ENCODE assay signal across 22 cellular contexts in the genomic region with DNA sequence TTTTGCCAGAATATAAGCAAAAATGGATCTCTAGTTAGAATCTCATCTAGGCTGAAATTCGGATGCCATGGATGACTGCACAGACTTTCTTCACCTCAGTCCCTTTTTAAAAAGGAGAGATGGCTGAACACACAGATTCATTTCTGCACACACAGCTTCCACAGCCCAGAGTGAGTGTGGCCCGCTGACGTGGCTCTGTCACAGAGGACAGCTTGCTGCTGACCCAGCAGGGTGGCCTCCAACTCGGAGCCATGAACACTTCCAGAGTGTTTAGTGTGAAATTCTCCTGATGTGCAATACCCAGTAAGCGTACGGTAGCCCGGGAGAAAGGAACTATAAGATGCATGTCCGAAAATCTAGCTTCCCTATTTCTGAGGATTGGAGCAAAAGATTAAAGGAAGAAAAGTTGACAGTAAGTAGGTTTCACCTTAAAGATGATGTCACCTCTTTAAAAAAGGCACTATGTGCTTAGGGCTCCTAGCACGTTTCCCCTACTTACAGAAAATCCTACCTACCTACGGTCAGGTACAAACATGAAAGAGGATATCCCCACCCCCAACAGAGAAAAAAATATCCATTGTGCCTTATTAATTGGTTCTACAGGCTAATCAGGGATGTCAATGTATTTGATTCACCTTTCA.
A peak's percentile ranks its signal among the peaks of the same experiment; 100 is the strongest.
DNase-seq lines count a peak whose midpoint lies in the region; ATAC-seq and TF ChIP-seq lines count a peak whose summit lies in the region.
"Had no signal": no experiment of that assay in that cellular context is flagged by ENCODE, and none has a peak within 500 bp of the region (broad histone marks: within the 10 kb centered on the region; RNA-seq: fewer than 3 reads in every experiment).

No MANE protein-coding gene starts in this region.

- no peaks in the 10 kb centered on the region for H3K9me2 ChIP-seq in neural cell (ENCODE audit: insufficient read depth, low read length)

- H3K4me3 ChIP-seq in WERI-Rb-1 (ENCODE audit: low read depth, low read length) (no peak overlapping the region), neural cell (ENCODE audit: low read length) (peak overlapping the region; percentile 77)

- no peak overlapping the region for H3K27ac ChIP-seq in WERI-Rb-1
- peak overlapping the region; percentile 94 for H3K27ac ChIP-seq in neural cell (ENCODE audit: low read length)
- H3K27ac ChIP-seq: thoracic aorta had no signal

- H3K9ac ChIP-seq in neural cell (ENCODE audit: low read length): peak overlapping the region; percentile 91

- peaks cover 47% of the 10 kb centered on the region for H3K79me2 ChIP-seq in neural cell (replicated peaks; ENCODE audit: insufficient read depth, low read length)

- H3K4me2 ChIP-seq in neural cell (ENCODE audit: low read length): no peak overlapping the region

- DNase-seq in Ammon's horn (ENCODE audit: low spot score) (peak; percentile 74), WERI-Rb-1 (peak; percentile 31), DMS53 treated with DMSO at 0.1 percent for 48 hours (lab: John Stamatoyannopoulos, UW; ENCODE audit: unreplicated experiment) (no peak)
- DNase-seq: activated CD4-positive, alpha-beta memory T cell treated with anti-CD3 and anti-CD28 coated beads, Interleukin-2, amount 10 ng/mL, durations not matched to agents 7 days and 5 days; activated CD4-positive, CD25-positive, alpha-beta regulatory T cell; activated naive CD4-positive, alpha-beta T cell treated with anti-CD3 and anti-CD28 coated beads for 36 hours; activated T-cell treated with anti-CD3 and anti-CD28 coated beads, Interleukin-2, amount 50 U/mL, for 1 hour; aorta; DMS 273 treated with DMSO at 0.1 percent for 48 hours; GDM1; NCI-H1694; NCI-H446 treated with DMSO at 0.1 percent for 48 hours; RPMI8226; stimulated activated CD4-positive, alpha-beta T cell treated with anti-CD3 and anti-CD28 coated beads, Interleukin-1b, Interleukin-23, amount 100 ng/mL, for 48 hours; T-helper 9 cell had no signal

- H3K27me3 ChIP-seq in WERI-Rb-1 (ENCODE audit: insufficient read depth, low read depth, severe bottlenecking): no peaks in the 10 kb centered on the region
- H3K27me3 ChIP-seq in neural cell (ENCODE audit: insufficient read depth, low read depth, low read length): no peaks in the 10 kb centered on the region

- H3F3A ChIP-seq in neural cell (ENCODE audit: insufficient read depth, low read length, poor library complexity, severe bottlenecking): peaks cover 6% of the 10 kb centered on the region

- H3K9me3 ChIP-seq in WERI-Rb-1 (ENCODE audit: severe bottlenecking): no peaks in the 10 kb centered on the region
- no peaks in the 10 kb centered on the region for H3K9me3 ChIP-seq in neural cell (ENCODE audit: low read length)
- H3K9me3 ChIP-seq: thoracic aorta had no signal

- H4K20me1 ChIP-seq in neural cell (ENCODE audit: insufficient read depth): no peaks in the 10 kb centered on the region

- H3K36me3 ChIP-seq in WERI-Rb-1 (peaks cover 17% of the 10 kb centered on the region), neural cell (ENCODE audit: insufficient read depth, low read length) (no peaks in the 10 kb centered on the region)
- H3K36me3 ChIP-seq: thoracic aorta had no signal

- TF ChIP-seq EP300 in neural cell (conservative IDR thresholded peaks at IDR 0.05; ENCODE audit: poor library complexity, severe bottlenecking): no peak

- no peak overlapping the region for H2AFZ ChIP-seq in neural cell (ENCODE audit: low read depth, low read length)

- no peak for TF ChIP-seq CTCF in WERI-Rb-1 (IDR thresholded peaks at IDR 0.05; ENCODE audit: low read depth, low read length)
- TF ChIP-seq CTCF in neural cell (IDR thresholded peaks at IDR 0.05; ENCODE audit: poor library complexity, severe bottlenecking): no peak

- peak; percentile 7 for ATAC-seq in esophagus mucosa
- ATAC-seq in GM19455 (IDR thresholded peaks at IDR 0.05; ENCODE audit: unreplicated experiment): no peak
- ATAC-seq in HG03378 (IDR thresholded peaks at IDR 0.05; ENCODE audit: unreplicated experiment): no peak
- ATAC-seq in HG02870 (IDR thresholded peaks at IDR 0.05; ENCODE audit: unreplicated experiment): no peak
- ATAC-seq: stimulated activated memory B cell treated with anti-CD40 and anti-IgM and Interleukin-4, amounts not matched to agents 10 μg/mL and 1 μg/mL and 100 μg/mL, for 72 hours had no signal

- TF ChIP-seq RAD21 in neural cell (conservative IDR thresholded peaks at IDR 0.05): no peak

TF ChIP-seq in neural cell, 6 proteins besides CTCF, POLR2A, EP300 and RAD21:
- TF ChIP-seq EZH2 (IDR thresholded peaks at IDR 0.05; ENCODE audit: borderline replicate concordance, insufficient read depth, low read length, poor library complexity, severe bottlenecking) (no peak), MXI1 (conservative IDR thresholded peaks at IDR 0.05; ENCODE audit: poor library complexity, severe bottlenecking) (no peak), POLR2AphosphoS5 (IDR thresholded peaks at IDR 0.05) (no peak)
- TF ChIP-seq, protein P1, sequence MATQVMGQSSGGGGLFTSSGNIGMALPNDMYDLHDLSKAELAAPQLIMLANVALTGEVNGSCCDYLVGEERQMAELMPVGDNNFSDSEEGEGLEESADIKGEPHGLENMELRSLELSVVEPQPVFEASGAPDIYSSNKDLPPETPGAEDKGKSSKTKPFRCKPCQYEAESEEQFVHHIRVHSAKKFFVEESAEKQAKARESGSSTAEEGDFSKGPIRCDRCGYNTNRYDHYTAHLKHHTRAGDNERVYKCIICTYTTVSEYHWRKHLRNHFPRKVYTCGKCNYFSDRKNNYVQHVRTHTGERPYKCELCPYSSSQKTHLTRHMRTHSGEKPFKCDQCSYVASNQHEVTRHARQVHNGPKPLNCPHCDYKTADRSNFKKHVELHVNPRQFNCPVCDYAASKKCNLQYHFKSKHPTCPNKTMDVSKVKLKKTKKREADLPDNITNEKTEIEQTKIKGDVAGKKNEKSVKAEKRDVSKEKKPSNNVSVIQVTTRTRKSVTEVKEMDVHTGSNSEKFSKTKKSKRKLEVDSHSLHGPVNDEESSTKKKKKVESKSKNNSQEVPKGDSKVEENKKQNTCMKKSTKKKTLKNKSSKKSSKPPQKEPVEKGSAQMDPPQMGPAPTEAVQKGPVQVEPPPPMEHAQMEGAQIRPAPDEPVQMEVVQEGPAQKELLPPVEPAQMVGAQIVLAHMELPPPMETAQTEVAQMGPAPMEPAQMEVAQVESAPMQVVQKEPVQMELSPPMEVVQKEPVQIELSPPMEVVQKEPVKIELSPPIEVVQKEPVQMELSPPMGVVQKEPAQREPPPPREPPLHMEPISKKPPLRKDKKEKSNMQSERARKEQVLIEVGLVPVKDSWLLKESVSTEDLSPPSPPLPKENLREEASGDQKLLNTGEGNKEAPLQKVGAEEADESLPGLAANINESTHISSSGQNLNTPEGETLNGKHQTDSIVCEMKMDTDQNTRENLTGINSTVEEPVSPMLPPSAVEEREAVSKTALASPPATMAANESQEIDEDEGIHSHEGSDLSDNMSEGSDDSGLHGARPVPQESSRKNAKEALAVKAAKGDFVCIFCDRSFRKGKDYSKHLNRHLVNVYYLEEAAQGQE (IDR thresholded peaks at IDR 0.05; ENCODE audit: borderline replicate concordance): no peak
